In the genomic region with DNA sequence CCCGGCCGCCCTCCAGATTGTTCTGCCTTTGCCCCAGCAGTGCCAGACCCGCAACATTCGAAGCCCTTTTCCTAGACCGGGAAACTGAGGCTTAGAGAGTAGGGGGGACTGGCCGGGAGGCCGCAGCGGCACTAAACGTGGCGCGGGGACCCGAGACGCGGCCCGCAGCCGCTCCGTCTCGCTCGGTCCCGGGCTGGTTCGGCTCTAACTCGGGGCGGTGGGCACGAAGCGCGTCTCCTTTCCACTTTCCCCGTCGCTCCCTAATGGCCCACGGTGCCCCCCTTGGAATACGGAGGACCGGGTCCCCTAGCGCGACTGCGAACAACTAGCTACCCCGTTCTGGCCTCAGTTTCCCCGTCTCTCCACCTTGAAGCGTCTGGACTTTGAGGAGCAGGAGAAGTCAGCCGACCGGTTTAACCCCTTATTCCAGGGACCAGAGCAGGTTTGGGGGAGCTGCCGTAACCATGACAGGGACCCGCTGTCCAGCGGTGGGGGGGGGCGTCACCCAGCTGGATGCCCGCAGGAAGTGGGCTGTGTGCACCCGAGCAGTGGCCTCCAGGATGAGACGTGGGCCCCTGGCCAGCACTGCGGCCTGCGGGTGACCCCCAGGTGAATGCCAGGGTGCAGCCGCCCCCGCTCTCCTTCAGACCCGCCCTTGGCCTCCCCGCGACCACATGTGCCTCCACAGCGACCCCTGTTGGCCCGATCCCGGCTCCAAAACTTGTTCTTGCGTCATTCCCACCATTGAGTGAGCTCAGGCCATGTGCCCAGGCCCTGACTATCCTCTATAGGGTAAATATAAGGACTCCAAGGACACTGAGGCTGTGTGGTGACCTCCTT, we compare ENCODE assay signal across 1 cellular context.
A peak's percentile ranks its signal among the peaks of the same experiment; 100 is the strongest.
TF ChIP-seq lines count a peak whose summit lies in the region.

No MANE protein-coding gene starts in this region.

TF ChIP-seq in HepG2, 621 proteins besides CTCF, POLR2A, EP300 and RAD21 (continued from another document and continues in another):
- TF ChIP-seq, protein P1, sequence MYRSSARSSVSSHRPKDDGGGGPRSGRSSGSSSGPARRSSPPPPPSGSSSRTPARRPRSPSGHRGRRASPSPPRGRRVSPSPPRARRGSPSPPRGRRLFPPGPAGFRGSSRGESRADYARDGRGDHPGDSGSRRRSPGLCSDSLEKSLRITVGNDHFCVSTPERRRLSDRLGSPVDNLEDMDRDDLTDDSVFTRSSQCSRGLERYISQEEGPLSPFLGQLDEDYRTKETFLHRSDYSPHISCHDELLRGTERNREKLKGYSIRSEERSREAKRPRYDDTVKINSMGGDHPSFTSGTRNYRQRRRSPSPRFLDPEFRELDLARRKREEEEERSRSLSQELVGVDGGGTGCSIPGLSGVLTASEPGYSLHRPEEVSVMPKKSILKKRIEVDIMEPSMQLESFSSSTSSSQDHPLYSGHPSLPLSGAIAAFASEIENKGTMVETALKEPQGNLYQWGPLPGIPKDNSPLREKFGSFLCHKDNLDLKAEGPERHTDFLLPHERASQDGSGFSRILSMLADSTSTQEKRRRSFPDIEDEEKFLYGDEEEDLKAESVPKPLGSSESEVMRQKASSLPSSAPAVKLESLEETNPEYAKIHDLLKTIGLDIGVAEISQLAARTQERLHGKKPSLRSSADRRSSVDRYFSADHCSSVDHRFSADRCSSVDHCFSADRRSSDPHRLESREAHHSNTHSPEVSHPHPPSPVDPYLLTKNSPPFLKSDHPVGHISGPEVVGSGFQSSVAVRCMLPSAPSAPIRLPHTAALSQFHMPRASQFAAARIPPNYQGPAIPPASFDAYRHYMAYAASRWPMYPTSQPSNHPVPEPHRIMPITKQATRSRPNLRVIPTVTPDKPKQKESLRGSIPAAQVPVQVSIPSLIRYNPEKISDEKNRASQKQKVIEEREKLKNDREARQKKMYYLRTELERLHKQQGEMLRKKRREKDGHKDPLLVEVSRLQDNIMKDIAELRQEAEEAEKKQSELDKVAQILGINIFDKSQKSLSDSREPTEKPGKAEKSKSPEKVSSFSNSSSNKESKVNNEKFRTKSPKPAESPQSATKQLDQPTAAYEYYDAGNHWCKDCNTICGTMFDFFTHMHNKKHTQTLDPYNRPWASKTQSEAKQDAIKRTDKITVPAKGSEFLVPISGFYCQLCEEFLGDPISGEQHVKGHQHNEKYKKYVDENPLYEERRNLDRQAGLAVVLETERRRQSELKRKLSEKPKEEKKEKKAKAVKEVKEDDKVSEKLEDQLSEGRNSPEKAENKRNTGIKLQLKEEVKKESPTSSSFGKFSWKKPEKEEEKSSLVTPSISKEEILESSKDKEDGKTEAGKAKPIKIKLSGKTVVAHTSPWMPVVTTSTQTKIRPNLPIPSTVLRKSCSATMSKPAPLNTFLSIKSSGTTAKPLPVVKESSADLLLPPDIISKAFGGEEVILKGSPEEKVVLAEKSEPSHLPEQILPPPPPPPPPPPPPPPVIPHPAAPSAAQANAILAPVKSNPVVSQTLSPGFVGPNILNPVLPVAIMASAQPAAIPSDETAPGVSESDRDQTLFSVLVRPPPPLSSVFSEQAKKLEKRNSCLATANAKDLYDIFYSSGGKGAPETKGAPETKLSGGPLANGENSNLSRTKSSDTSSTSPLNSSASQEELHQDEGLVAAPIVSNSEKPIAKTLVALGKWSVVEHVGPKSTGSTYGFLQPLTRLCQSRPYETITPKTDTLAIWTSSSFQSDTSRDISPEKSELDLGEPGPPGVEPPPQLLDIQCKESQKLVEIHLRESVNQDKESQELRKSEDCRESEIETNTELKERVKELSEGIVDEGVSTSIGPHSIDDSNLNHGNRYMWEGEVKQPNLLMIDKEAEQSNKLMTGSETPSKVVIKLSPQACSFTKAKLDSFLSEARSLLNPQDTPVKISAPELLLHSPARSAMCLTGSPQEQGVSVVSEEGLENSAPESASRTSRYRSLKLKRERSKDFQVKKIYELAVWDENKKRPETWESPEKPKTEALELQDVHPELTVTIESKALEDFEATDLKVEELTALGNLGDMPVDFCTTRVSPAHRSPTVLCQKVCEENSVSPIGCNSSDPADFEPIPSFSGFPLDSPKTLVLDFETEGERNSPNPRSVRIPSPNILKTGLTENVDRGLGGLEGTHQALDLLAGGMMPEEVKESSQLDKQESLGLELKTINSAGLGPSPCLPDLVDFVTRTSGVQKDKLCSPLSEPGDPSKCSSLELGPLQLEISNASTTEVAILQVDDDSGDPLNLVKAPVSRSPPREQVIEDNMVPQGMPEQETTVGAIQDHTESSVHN (CRISPR knock-in tag; IDR thresholded peaks at IDR 0.05) = no peak; the same call in 1 of the 2 replicates
- TF ChIP-seq PHF5A (CRISPR knock-in tag; IDR thresholded peaks at IDR 0.05; ENCODE audit: low read depth, unreplicated experiment) (peak; percentile 73), FOSL2 (CRISPR knock-in tag; IDR thresholded peaks at IDR 0.05) (peak; percentile 83), ZNF143 (CRISPR knock-in tag; IDR thresholded peaks at IDR 0.05) (no peak), ZNF326 (CRISPR knock-in tag; IDR thresholded peaks at IDR 0.05; ENCODE audit: borderline replicate concordance) (peak; percentile 12; the same call in 1 of the 2 replicates), ZNF33B (CRISPR knock-in tag; IDR thresholded peaks at IDR 0.05) (no peak), CBX5 (CRISPR knock-in tag; IDR thresholded peaks at IDR 0.05; ENCODE audit: borderline replicate concordance) (peak; percentile 79; the same call in 1 of the 2 replicates), ZFP90 (CRISPR knock-in tag; IDR thresholded peaks at IDR 0.05; ENCODE audit: borderline replicate concordance) (peak; percentile 77; the same call in 1 of the 2 replicates), CEBPG (CRISPR knock-in tag; IDR thresholded peaks at IDR 0.05) (peak; percentile 99), ATF3 (CRISPR knock-in tag; IDR thresholded peaks at IDR 0.05) (peak; percentile 97), SRY (CRISPR knock-in tag; IDR thresholded peaks at IDR 0.05) (no peak), SP1 (IDR thresholded peaks at IDR 0.05) (no peak), SP1 (CRISPR knock-in tag; IDR thresholded peaks at IDR 0.05) (peak; percentile 46; the same call in 1 of the 2 replicates), CREM (IDR thresholded peaks at IDR 0.05) (peak; percentile 60; the same call in 1 of the 2 replicates), CREM (CRISPR knock-in tag; IDR thresholded peaks at IDR 0.05) (no peak), SOX13 (IDR thresholded peaks at IDR 0.05) (no peak), SOX13 (CRISPR knock-in tag; conservative IDR thresholded peaks at IDR 0.05 in 1 of 2, IDR thresholded peaks at IDR 0.05 in 1 of 2) (peak in 1 of 2 experiments; percentile 83; a peak in 2 of 4 replicates), FOXJ3 (CRISPR knock-in tag; IDR thresholded peaks at IDR 0.05; ENCODE audit: borderline replicate concordance) (peak; percentile 74; the same call in 1 of the 2 replicates), ZNF605 (CRISPR knock-in tag; IDR thresholded peaks at IDR 0.05) (peak; percentile 87), IRX3 (CRISPR knock-in tag; IDR thresholded peaks at IDR 0.05; ENCODE audit: borderline replicate concordance, low read depth) (no peak), HMGXB4 (CRISPR knock-in tag; IDR thresholded peaks at IDR 0.05; ENCODE audit: borderline replicate concordance in 1 of 2, low read depth in 1 of 2) (peak; percentile 91 to 98), ZNF746 (CRISPR knock-in tag; IDR thresholded peaks at IDR 0.05) (peak; percentile 77; the same call in 1 of the 2 replicates), HNF4A (CRISPR knock-in tag; IDR thresholded peaks at IDR 0.05) (peak; percentile 66; the same call in 1 of the 2 replicates), ZNF205 (CRISPR knock-in tag; IDR thresholded peaks at IDR 0.05) (peak; percentile 51; the same call in 1 of the 2 replicates), ZNF281 (CRISPR knock-in tag; IDR thresholded peaks at IDR 0.05; ENCODE audit: borderline replicate concordance) (peak; percentile 66; the same call in 1 of the 2 replicates), NFKB2 (CRISPR knock-in tag; IDR thresholded peaks at IDR 0.05; ENCODE audit: borderline replicate concordance) (peak; percentile 76; the same call in 1 of the 2 replicates), AKAP8 (CRISPR knock-in tag; IDR thresholded peaks at IDR 0.05) (no peak; the same call in none of the 2 replicates), TBP (CRISPR knock-in tag; IDR thresholded peaks at IDR 0.05) (0 out of 2 replicates have a peak, but pooled peaks have one; percentile 65), GLI4 (CRISPR knock-in tag; IDR thresholded peaks at IDR 0.05; ENCODE audit: borderline replicate concordance) (peak; percentile 63; the same call in 1 of the 2 replicates), SAFB2 (CRISPR knock-in tag; IDR thresholded peaks at IDR 0.05; ENCODE audit: borderline replicate concordance, low read depth) (0 out of 2 replicates have a peak, but pooled peaks have one; percentile 33), ZSCAN21 (CRISPR knock-in tag; IDR thresholded peaks at IDR 0.05; ENCODE audit: borderline replicate concordance) (peak; percentile 61; the same call in 1 of the 2 replicates), HNRNPL (IDR thresholded peaks at IDR 0.05; ENCODE audit: low read depth, low read length) (peak; percentile 92), ZSCAN12 (CRISPR knock-in tag; IDR thresholded peaks at IDR 0.05) (no peak)
- TF ChIP-seq, protein P2, sequence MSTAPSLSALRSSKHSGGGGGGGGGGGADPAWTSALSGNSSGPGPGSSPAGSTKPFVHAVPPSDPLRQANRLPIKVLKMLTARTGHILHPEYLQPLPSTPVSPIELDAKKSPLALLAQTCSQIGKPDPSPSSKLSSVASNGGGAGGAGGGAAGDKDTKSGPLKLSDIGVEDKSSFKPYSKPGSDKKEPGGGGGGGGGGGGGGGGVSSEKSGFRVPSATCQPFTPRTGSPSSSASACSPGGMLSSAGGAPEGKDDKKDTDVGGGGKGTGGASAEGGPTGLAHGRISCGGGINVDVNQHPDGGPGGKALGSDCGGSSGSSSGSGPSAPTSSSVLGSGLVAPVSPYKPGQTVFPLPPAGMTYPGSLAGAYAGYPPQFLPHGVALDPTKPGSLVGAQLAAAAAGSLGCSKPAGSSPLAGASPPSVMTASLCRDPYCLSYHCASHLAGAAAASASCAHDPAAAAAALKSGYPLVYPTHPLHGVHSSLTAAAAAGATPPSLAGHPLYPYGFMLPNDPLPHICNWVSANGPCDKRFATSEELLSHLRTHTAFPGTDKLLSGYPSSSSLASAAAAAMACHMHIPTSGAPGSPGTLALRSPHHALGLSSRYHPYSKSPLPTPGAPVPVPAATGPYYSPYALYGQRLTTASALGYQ (CRISPR knock-in tag; IDR thresholded peaks at IDR 0.05) = peak; percentile 81; the same call in 1 of the 2 replicates
